Comparison of ENCODE assay signal across 10 cellular contexts in genomic region chr17:40067710-40068109, GRCh38. TPM values are rescaled to one million over a fixed set of nuclear protein-coding genes. Genes with fewer than 3 reads are reported as not detected.
DNase-seq lines count a peak whose midpoint lies in the region; ATAC-seq and TF ChIP-seq lines count a peak whose summit lies in the region.
"Had no signal": no experiment of that assay in that cellular context is flagged by ENCODE, and none has a peak within 500 bp of the region (broad histone marks: within the 10 kb centered on the region; RNA-seq: fewer than 3 reads in every experiment).

No MANE protein-coding gene starts in this region.

- H3K9ac ChIP-seq in muscle layer of colon (ENCODE audit: low read length) = peak overlapping the region; percentile 77

- peaks cover 87% of the 10 kb centered on the region for H3K4me1 ChIP-seq in muscle layer of colon (ENCODE audit: insufficient read depth, low read length)
- peaks cover 70% of the 10 kb centered on the region for H3K4me1 ChIP-seq in testis
- peaks cover 62% of the 10 kb centered on the region for H3K4me1 ChIP-seq in SJCRH30
- H3K4me1 ChIP-seq in PC-9 (replicated peaks; ENCODE audit: insufficient read depth) = peaks cover 40% of the 10 kb centered on the region

- intact Hi-C loops in testis (cut with DNase I; ENCODE audit: low total_unique reads) (no loop called here), PC-9 (cut with micrococcal nuclease; ENCODE audit: unreplicated experiment) (no loop called here)

- no peaks in the 10 kb centered on the region for H3K79me2 ChIP-seq in PC-9 (ENCODE audit: low read depth)

- WGBS in testis, 2 donors = 86 to 92% methylated on average over 7 of the region's 7 CpGs

- H3K27ac ChIP-seq in angular gyrus (ENCODE audit: low read depth, low read length) (peak overlapping the region; percentile 99), muscle layer of colon (ENCODE audit: low read depth, low read length) (peak overlapping the region; percentile 81), testis (peak overlapping the region; percentile 88 to 97), SJCRH30 (no peak overlapping the region), PC-9 (no peak overlapping the region)

- no peaks in the 10 kb centered on the region; the same call in 1 of the 2 replicates for H4K20me1 ChIP-seq in PC-9 (ENCODE audit: insufficient read depth)

- no peaks in the 10 kb centered on the region for H3K36me3 Mint-ChIP-seq in activated T-cell treated with anti-CD3 and anti-CD28 coated beads, Interleukin-2, amount 50 U/mL, for 4 hours (ENCODE audit: insufficient read depth)

- H3K27me3 ChIP-seq in muscle layer of colon (ENCODE audit: control insufficient read depth in 1 of 2, insufficient read depth in 2 of 2, low read length in 2 of 2) (no peaks in the 10 kb centered on the region), testis (no peaks in the 10 kb centered on the region), SJCRH30 (no peaks in the 10 kb centered on the region), PC-9 (ENCODE audit: insufficient read depth, low read depth) (no peaks in the 10 kb centered on the region)

- BruUV-seq in PC-9 (replicated peaks; lab: Mats Ljungman, UMichigan) = no TSS peak

- CTCF ChIA-PET in PC-9 (lab: Charles Lee) = no interaction called here

- ATAC-seq in activated T-cell treated with anti-CD3 and anti-CD28 coated beads, Interleukin-2, amount 50 U/mL, for 4 hours = no peak
- ATAC-seq in GM21390 (IDR thresholded peaks at IDR 0.05; ENCODE audit: unreplicated experiment) = no peak

- no peak overlapping the region for H3K4me2 ChIP-seq in PC-9

- H2AFZ ChIP-seq in PC-9 = no peak overlapping the region

- no peaks in the 10 kb centered on the region for H3K9me2 ChIP-seq in PC-9 (ENCODE audit: insufficient read depth)

- no peak for TF ChIP-seq POLR2A in testis (IDR thresholded peaks at IDR 0.05)

- H3K27me3 Mint-ChIP-seq in activated T-cell treated with anti-CD3 and anti-CD28 coated beads, Interleukin-2, amount 50 U/mL, for 4 hours (ENCODE audit: low read depth) = no peaks in the 10 kb centered on the region

- POLR2A ChIA-PET in PC-9 (lab: Charles Lee; ENCODE audit: unreplicated experiment) = no interaction called here

- peaks cover 79% of the 10 kb centered on the region for H3K4me1 Mint-ChIP-seq in activated T-cell treated with anti-CD3 and anti-CD28 coated beads, Interleukin-2, amount 50 U/mL, for 4 hours (ENCODE audit: low read depth)

- no peaks in the 10 kb centered on the region for H3K9me3 Mint-ChIP-seq in activated T-cell treated with anti-CD3 and anti-CD28 coated beads, Interleukin-2, amount 50 U/mL, for 4 hours

- peak overlapping the region; percentile 80 for H3K4me3 Mint-ChIP-seq in activated T-cell treated with anti-CD3 and anti-CD28 coated beads, Interleukin-2, amount 50 U/mL, for 4 hours

- no peak for TF ChIP-seq CTCF in testis (IDR thresholded peaks at IDR 0.05)
- TF ChIP-seq CTCF in PC-9 (conservative IDR thresholded peaks at IDR 0.05) = no peak

- no peak for DNase-seq in activated T-cell treated with anti-CD3 and anti-CD28 coated beads, Interleukin-2, amount 50 U/mL, for 4 hours
- DNase-seq in activated T-cell treated with anti-CD3 and anti-CD28 coated beads, Interleukin-2, amount 50 U/mL, for 1 hour = no peak
- DNase-seq in testis = no peak
- DNase-seq in SJCRH30 = no peak
- DNase-seq in PC-9 = no peak
- DNase-seq: T-helper 1 cell had no signal

- no peaks in the 10 kb centered on the region for H3K36me3 ChIP-seq in muscle layer of colon (ENCODE audit: insufficient read depth, low read length)
- H3K36me3 ChIP-seq in testis (ENCODE audit: low read depth, missing control alignments) = no peaks in the 10 kb centered on the region
- H3K36me3 ChIP-seq in SJCRH30 = no peaks in the 10 kb centered on the region
- H3K36me3 ChIP-seq in PC-9 (ENCODE audit: low read depth) = no peaks in the 10 kb centered on the region

- H3K4me3 ChIP-seq in muscle layer of colon (ENCODE audit: low read depth in 1 of 2, low read length in 2 of 2) (no peak overlapping the region), testis (no peak overlapping the region), SJCRH30 (no peak overlapping the region), PC-9 (no peak overlapping the region)

- H3K9me3 ChIP-seq in muscle layer of colon (ENCODE audit: low read length) = no peaks in the 10 kb centered on the region
- H3K9me3 ChIP-seq in testis = no peaks in the 10 kb centered on the region
- no peaks in the 10 kb centered on the region for H3K9me3 ChIP-seq in SJCRH30 (replicated peaks)
- H3K9me3 ChIP-seq in PC-9 (ENCODE audit: insufficient read depth, low read depth) = no peaks in the 10 kb centered on the region

- H3F3A ChIP-seq in PC-9 (ENCODE audit: insufficient read depth, low read depth) = peaks cover 8% of the 10 kb centered on the region; the same call in 1 of the 2 replicates

RNA-seq across cellular contexts. Expression of gene THRA, which starts 4.9 kb away (rescaled TPM):
- total RNA-seq in activated T-cell treated with anti-CD3 and anti-CD28 coated beads, Interleukin-2, amount 50 U/mL, for 4 hours = 10 to 100 TPM in 2 of 3 donors, 1 to 10 TPM in 1; 6.6 to 12.4 (median 10.3) TPM
- total RNA-seq in testis (10 to 100 TPM; 44.9 to 51.7 TPM), PC-9 (2021) (11.4 and 13.9 TPM in 2 replicates)
- polyA plus RNA-seq in testis (ENCODE audit: insufficient read depth, low read depth, low replicate concordance) = 41.2 TPM
- total RNA-seq in SJCRH30 (2014; rRNA removed; shearing (Covaris generic)) = 13.3 and 14.4 TPM in 2 replicates

RNA-seq across cellular contexts. Expression of gene MED24, which starts 13.5 kb away (rescaled TPM):
- total RNA-seq in activated T-cell treated with anti-CD3 and anti-CD28 coated beads, Interleukin-2, amount 50 U/mL, for 4 hours = 100 to 1,000 TPM; 133 to 140 (median 134) TPM
- total RNA-seq in testis (100 to 1,000 TPM; 151 to 172 TPM), PC-9 (2021) (67.1 and 67.2 TPM in 2 replicates)
- 127 TPM for polyA plus RNA-seq in testis (ENCODE audit: insufficient read depth, low read depth, low replicate concordance)
- 41.8 and 55.0 TPM in 2 replicates for total RNA-seq in SJCRH30 (2014; rRNA removed; shearing (Covaris generic))

RNA-seq across cellular contexts. Expression of gene NR1D1, which starts 32.7 kb away (rescaled TPM):
- 10 to 100 TPM; 12.6 to 16.0 (median 13.7) TPM for total RNA-seq in activated T-cell treated with anti-CD3 and anti-CD28 coated beads, Interleukin-2, amount 50 U/mL, for 4 hours
- total RNA-seq in testis (10 to 100 TPM; 14.4 to 23.6 TPM), PC-9 (2021) (9.3 and 10.7 TPM in 2 replicates)
- 9.8 TPM for polyA plus RNA-seq in testis (ENCODE audit: insufficient read depth, low read depth, low replicate concordance)
- 1.0 and 1.4 TPM in 2 replicates for total RNA-seq in SJCRH30 (2014; rRNA removed; shearing (Covaris generic))

RNA-seq across cellular contexts. Expression of gene CSF3, which starts 52.5 kb away (rescaled TPM):
- total RNA-seq in activated T-cell treated with anti-CD3 and anti-CD28 coated beads, Interleukin-2, amount 50 U/mL, for 4 hours = not detected
- total RNA-seq in testis (1 to 10 TPM; 2.4 to 3.6 TPM), PC-9 (2021) (not detected in 2 replicates)
- polyA plus RNA-seq in testis (ENCODE audit: insufficient read depth, low read depth, low replicate concordance) = 0.80 TPM
- total RNA-seq in SJCRH30 (2014; rRNA removed; shearing (Covaris generic)) = 0.55 and 1.4 TPM in 2 replicates
- total RNA-seq: mononuclear cell had no signal

RNA-seq across cellular contexts. Expression of gene MSL1, which starts 54.1 kb away (rescaled TPM):
- total RNA-seq in activated T-cell treated with anti-CD3 and anti-CD28 coated beads, Interleukin-2, amount 50 U/mL, for 4 hours = 10 to 100 TPM; 63.3 to 68.5 (median 64.1) TPM
- total RNA-seq in testis = 100 to 1,000 TPM; 129 to 161 TPM
- 157 TPM for polyA plus RNA-seq in testis (ENCODE audit: insufficient read depth, low read depth, low replicate concordance)
- total RNA-seq in SJCRH30 (2014; rRNA removed; shearing (Covaris generic)) = 72.9 and 76.1 TPM in 2 replicates
- 56.8 and 61.8 TPM in 2 replicates for total RNA-seq in PC-9 (2021)

Comparison
In these comparisons a context has a peak if more than half of its experiments do, and no peak if none do; other contexts are left out.
1. H3K27ac ChIP-seq: peak in angular gyrus (single experiment), muscle layer of colon (single experiment) and testis (2 of 2); none in SJCRH30 (single experiment) and PC-9 (single experiment).